ENCODE assay signal across 1 cellular context in genomic region chr6:139131736-139132285, GRCh38.
TF ChIP-seq lines count a peak whose summit lies in the region.

No MANE protein-coding gene starts in this region.

TF ChIP-seq in HepG2, 621 proteins besides CTCF, POLR2A, EP300 and RAD21:
- no peak for TF ChIP-seq KDM1A (CRISPR knock-in tag; IDR thresholded peaks at IDR 0.05)
- no peak for TF ChIP-seq ZNF776 (CRISPR knock-in tag; IDR thresholded peaks at IDR 0.05)
- no peak for TF ChIP-seq TEAD2 (CRISPR knock-in tag; IDR thresholded peaks at IDR 0.05)
- no peak for TF ChIP-seq ZNF782 (CRISPR knock-in tag; IDR thresholded peaks at IDR 0.05; ENCODE audit: borderline replicate concordance)
